Comparison of ENCODE assay signal across 8 cellular contexts in the genomic region with DNA sequence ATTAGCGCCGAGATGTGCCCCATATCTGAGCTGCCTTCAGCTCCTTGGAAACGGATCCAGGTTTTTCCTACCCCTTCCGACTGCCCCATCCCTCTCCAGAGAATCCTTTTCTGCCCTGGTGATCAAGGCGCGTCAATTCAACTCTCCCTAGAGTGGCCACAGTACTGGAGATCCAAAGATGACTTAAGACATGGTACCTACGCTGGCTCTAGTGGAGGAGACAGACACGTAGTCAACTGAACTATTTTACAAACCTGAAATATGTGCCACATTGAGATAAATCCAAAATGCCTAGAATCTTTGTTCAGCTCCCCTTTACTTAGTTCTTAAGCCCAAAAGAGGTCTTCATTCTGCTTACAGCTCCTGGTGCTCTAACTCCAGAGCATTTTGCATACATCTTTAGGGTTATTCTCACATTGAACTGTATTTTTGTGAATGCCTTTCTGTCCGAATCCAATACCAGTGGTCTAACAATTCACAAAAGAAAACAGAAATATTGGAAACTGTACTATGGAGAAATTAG. TPM values are rescaled to one million over a fixed set of nuclear protein-coding genes. Genes with fewer than 3 reads are reported as not detected.
DNase-seq lines count a peak whose midpoint lies in the region; TF ChIP-seq lines count a peak whose summit lies in the region.

No MANE protein-coding gene starts in this region.

- peak; percentile 25; the same call in 1 of the 2 replicates for TF ChIP-seq POLR2A in Raji (IDR thresholded peaks at IDR 0.05; ENCODE audit: insufficient read depth, low read depth, low read length)

- peak overlapping the region; percentile 97 for H2AFZ ChIP-seq in fibroblast of lung (ENCODE audit: low read length)
- peak overlapping the region; percentile 83 for H2AFZ ChIP-seq in parathyroid adenoma

- no peak for DNase-seq in GM06990 (ENCODE audit: extremely low read depth, insufficient read length)
- no peak for DNase-seq in HFF-Myc (ENCODE audit: extremely low read depth, low read depth)
- DNase-seq in fibroblast of lung (ENCODE audit: low read depth in 2 of 2), result no peak
- no peak for DNase-seq in GM19240 (ENCODE audit: insufficient read length, low spot score)
- no peak for DNase-seq in activated CD8-positive, alpha-beta memory T cell treated with anti-CD3 and anti-CD28 coated beads, Interleukin-2, amount 50 U/mL, for 48 hours
- no peak for DNase-seq in AG08395 (ENCODE audit: low spot score)

- peak overlapping the region; percentile 99 for H3K4me3 ChIP-seq in GM06990 (replicated peaks; ENCODE audit: low read depth, low read length)
- H3K4me3 ChIP-seq in HFF-Myc (replicated peaks; ENCODE audit: low read depth, low read length), result peak overlapping the region; percentile 95
- H3K4me3 ChIP-seq in fibroblast of lung (replicated peaks in 1 of 4; ENCODE audit: control extremely low read depth in 1 of 4, insufficient read depth in 1 of 4, low read depth in 3 of 4, low read length in 4 of 4), result peak overlapping the region; percentile 69 to 99 (median 95)
- H3K4me3 ChIP-seq in parathyroid adenoma (ENCODE audit: low read depth, low read length), result peak overlapping the region; percentile 94

- H3K9ac ChIP-seq in fibroblast of lung (ENCODE audit: insufficient read depth, low read length) (peak overlapping the region; percentile 86), parathyroid adenoma (peak overlapping the region; percentile 62)

- peak overlapping the region; percentile 86 for H3K27ac ChIP-seq in fibroblast of lung (ENCODE audit: insufficient read depth, low read length)
- H3K27ac ChIP-seq in parathyroid adenoma, result peak overlapping the region; percentile 99

- H3K4me2 ChIP-seq in fibroblast of lung (ENCODE audit: extremely low read depth, insufficient read depth, low read length) (peak overlapping the region; percentile 85), parathyroid adenoma (ENCODE audit: low read length) (peak overlapping the region; percentile 86)

- no peaks in the 10 kb centered on the region for H4K20me1 ChIP-seq in fibroblast of lung (ENCODE audit: control insufficient read depth, extremely low read depth, insufficient read depth, low read length)

- H3K36me3 ChIP-seq in GM06990 (ENCODE audit: control insufficient read depth, insufficient read depth, low read length) (peaks cover 4% of the 10 kb centered on the region), fibroblast of lung (ENCODE audit: control insufficient read depth, insufficient read depth, low read length) (peaks cover 3% of the 10 kb centered on the region), parathyroid adenoma (ENCODE audit: control insufficient read depth, insufficient read depth, low read length) (no peaks in the 10 kb centered on the region)

- no peak for TF ChIP-seq CTCF in GM06990 (IDR thresholded peaks at IDR 0.05; ENCODE audit: insufficient read depth, low read length, poor library complexity, severe bottlenecking)
- TF ChIP-seq CTCF in HFF-Myc (IDR thresholded peaks at IDR 0.05; ENCODE audit: low read depth, low read length, missing control alignments), result no peak
- no peak for TF ChIP-seq CTCF in fibroblast of lung (conservative IDR thresholded peaks at IDR 0.05 in 1 of 2, IDR thresholded peaks at IDR 0.05 in 1 of 2; ENCODE audit: low read depth in 1 of 2, low read length in 2 of 2)
- TF ChIP-seq CTCF in parathyroid adenoma (IDR thresholded peaks at IDR 0.05), result no peak

- H3K4me1 ChIP-seq in fibroblast of lung (ENCODE audit: control insufficient read depth, extremely low read depth, insufficient read depth, low read length) (no peaks in the 10 kb centered on the region), parathyroid adenoma (peaks cover 4% of the 10 kb centered on the region)

- peaks cover 40% of the 10 kb centered on the region for H3K79me2 ChIP-seq in fibroblast of lung (ENCODE audit: control insufficient read depth, insufficient read depth, low read length)
- H3K79me2 ChIP-seq in parathyroid adenoma, result peaks cover 22% of the 10 kb centered on the region

- H3K27me3 ChIP-seq in GM06990 (replicated peaks; ENCODE audit: control insufficient read depth, insufficient read depth, low read length) (no peaks in the 10 kb centered on the region), fibroblast of lung (ENCODE audit: control insufficient read depth, insufficient read depth, low read length) (no peaks in the 10 kb centered on the region), parathyroid adenoma (ENCODE audit: control insufficient read depth, insufficient read depth, low read length) (no peaks in the 10 kb centered on the region)

- no peaks in the 10 kb centered on the region for H3K9me3 ChIP-seq in fibroblast of lung (ENCODE audit: control insufficient read depth, insufficient read depth, low read depth, low read length)
- no peaks in the 10 kb centered on the region for H3K9me3 ChIP-seq in parathyroid adenoma (ENCODE audit: control insufficient read depth, low read length)

RNA-seq across cellular contexts. Expression of a gene that starts 0.4 kb away (rescaled TPM):
- total RNA-seq in fibroblast of lung, result 55.0 and 73.5 TPM in 2 replicates
- polyA plus RNA-seq in fibroblast of lung, result 39.1 and 47.7 TPM in 2 replicates
- 35.9 and 41.3 TPM in 2 replicates for polyA plus RNA-seq in fibroblast of lung (2012)
- polyA minus RNA-seq in fibroblast of lung (ENCODE audit: low replicate concordance), result 54.4 and 64.8 TPM in 2 replicates
